ENCODE assay signal across 2 cellular contexts in the genomic region with DNA sequence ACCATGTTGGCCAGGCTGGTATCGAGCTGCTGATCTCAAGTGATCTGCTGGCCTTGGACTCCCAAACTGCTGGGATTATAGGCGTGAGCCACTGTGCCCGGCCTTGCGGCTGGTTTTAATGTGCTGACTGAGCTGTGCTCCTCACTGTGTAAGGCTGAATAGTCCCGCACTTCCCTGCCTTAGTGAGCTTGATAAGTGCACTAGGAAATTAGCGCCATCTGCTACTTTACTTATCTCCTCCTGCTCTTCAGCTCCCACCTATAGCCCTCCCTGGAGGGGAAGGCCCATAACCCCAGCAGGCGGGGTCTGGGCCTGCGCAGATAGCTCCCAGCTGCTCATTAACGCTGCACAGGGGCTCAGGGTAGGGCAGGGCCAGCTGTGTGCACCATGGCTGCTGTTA.
TF ChIP-seq lines count a peak whose summit lies in the region.

No MANE protein-coding gene starts in this region.

TF ChIP-seq in HepG2, 621 proteins besides CTCF, POLR2A, EP300 and RAD21:
- TF ChIP-seq, protein P1, sequence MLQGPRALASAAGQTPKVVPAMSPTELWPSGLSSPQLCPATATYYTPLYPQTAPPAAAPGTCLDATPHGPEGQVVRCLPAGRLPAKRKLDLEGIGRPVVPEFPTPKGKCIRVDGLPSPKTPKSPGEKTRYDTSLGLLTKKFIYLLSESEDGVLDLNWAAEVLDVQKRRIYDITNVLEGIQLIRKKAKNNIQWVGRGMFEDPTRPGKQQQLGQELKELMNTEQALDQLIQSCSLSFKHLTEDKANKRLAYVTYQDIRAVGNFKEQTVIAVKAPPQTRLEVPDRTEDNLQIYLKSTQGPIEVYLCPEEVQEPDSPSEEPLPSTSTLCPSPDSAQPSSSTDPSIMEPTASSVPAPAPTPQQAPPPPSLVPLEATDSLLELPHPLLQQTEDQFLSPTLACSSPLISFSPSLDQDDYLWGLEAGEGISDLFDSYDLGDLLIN (CRISPR knock-in tag; IDR thresholded peaks at IDR 0.05; ENCODE audit: borderline replicate concordance): no peak
- TF ChIP-seq, protein P2, sequence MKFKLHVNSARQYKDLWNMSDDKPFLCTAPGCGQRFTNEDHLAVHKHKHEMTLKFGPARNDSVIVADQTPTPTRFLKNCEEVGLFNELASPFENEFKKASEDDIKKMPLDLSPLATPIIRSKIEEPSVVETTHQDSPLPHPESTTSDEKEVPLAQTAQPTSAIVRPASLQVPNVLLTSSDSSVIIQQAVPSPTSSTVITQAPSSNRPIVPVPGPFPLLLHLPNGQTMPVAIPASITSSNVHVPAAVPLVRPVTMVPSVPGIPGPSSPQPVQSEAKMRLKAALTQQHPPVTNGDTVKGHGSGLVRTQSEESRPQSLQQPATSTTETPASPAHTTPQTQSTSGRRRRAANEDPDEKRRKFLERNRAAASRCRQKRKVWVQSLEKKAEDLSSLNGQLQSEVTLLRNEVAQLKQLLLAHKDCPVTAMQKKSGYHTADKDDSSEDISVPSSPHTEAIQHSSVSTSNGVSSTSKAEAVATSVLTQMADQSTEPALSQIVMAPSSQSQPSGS (CRISPR knock-in tag; IDR thresholded peaks at IDR 0.05): no peak
- TF ChIP-seq, protein P3, sequence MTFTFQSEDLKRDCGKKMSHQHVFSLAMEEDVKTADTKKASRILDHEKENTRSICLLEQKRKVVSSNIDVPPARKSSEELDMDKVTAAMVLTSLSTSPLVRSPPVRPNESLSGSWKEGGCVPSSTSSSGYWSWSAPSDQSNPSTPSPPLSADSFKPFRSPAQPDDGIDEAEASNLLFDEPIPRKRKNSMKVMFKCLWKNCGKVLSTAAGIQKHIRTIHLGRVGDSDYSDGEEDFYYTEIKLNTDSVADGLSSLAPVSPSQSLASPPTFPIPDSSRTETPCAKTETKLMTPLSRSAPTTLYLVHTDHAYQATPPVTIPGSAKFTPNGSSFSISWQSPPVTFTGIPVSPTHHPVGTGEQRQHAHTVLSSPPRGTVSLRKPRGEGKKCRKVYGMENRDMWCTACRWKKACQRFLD (CRISPR knock-in tag; IDR thresholded peaks at IDR 0.05; ENCODE audit: borderline replicate concordance): no peak
- TF ChIP-seq ZFP90 (CRISPR knock-in tag; IDR thresholded peaks at IDR 0.05; ENCODE audit: borderline replicate concordance): no peak

TF ChIP-seq in SK-N-SH treated with all-trans-retinoic acid at 6 μM for 48 hours, 23 proteins besides CTCF, POLR2A, EP300 and RAD21:
- TF ChIP-seq ZFP3 (CRISPR knock-in tag; IDR thresholded peaks at IDR 0.05) (no peak), ZC3H10 (CRISPR knock-in tag; IDR thresholded peaks at IDR 0.05) (no peak), ZNF8 (CRISPR knock-in tag; IDR thresholded peaks at IDR 0.05) (0 out of 2 replicates have a peak, but pooled peaks have one; percentile 5), OSR1 (CRISPR knock-in tag; IDR thresholded peaks at IDR 0.05) (no peak), TCF4 (CRISPR knock-in tag; IDR thresholded peaks at IDR 0.05; ENCODE audit: borderline replicate concordance) (peak; percentile 68), ZNF70 (CRISPR knock-in tag; IDR thresholded peaks at IDR 0.05) (no peak), ZNF565 (CRISPR knock-in tag; conservative IDR thresholded peaks at IDR 0.05; ENCODE audit: low read depth) (no peak), BACH2 (CRISPR knock-in tag; IDR thresholded peaks at IDR 0.05; ENCODE audit: borderline replicate concordance) (no peak)
- TF ChIP-seq, protein P4, sequence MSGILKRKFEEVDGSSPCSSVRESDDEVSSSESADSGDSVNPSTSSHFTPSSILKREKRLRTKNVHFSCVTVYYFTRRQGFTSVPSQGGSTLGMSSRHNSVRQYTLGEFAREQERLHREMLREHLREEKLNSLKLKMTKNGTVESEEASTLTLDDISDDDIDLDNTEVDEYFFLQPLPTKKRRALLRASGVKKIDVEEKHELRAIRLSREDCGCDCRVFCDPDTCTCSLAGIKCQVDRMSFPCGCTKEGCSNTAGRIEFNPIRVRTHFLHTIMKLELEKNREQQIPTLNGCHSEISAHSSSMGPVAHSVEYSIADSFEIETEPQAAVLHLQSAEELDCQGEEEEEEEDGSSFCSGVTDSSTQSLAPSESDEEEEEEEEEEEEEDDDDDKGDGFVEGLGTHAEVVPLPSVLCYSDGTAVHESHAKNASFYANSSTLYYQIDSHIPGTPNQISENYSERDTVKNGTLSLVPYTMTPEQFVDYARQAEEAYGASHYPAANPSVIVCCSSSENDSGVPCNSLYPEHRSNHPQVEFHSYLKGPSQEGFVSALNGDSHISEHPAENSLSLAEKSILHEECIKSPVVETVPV (CRISPR knock-in tag; IDR thresholded peaks at IDR 0.05): no peak
- TF ChIP-seq, protein P5, sequence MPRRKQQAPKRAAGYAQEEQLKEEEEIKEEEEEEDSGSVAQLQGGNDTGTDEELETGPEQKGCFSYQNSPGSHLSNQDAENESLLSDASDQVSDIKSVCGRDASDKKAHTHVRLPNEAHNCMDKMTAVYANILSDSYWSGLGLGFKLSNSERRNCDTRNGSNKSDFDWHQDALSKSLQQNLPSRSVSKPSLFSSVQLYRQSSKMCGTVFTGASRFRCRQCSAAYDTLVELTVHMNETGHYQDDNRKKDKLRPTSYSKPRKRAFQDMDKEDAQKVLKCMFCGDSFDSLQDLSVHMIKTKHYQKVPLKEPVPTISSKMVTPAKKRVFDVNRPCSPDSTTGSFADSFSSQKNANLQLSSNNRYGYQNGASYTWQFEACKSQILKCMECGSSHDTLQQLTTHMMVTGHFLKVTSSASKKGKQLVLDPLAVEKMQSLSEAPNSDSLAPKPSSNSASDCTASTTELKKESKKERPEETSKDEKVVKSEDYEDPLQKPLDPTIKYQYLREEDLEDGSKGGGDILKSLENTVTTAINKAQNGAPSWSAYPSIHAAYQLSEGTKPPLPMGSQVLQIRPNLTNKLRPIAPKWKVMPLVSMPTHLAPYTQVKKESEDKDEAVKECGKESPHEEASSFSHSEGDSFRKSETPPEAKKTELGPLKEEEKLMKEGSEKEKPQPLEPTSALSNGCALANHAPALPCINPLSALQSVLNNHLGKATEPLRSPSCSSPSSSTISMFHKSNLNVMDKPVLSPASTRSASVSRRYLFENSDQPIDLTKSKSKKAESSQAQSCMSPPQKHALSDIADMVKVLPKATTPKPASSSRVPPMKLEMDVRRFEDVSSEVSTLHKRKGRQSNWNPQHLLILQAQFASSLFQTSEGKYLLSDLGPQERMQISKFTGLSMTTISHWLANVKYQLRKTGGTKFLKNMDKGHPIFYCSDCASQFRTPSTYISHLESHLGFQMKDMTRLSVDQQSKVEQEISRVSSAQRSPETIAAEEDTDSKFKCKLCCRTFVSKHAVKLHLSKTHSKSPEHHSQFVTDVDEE (CRISPR knock-in tag; IDR thresholded peaks at IDR 0.05): peak; percentile 52; the same call in 1 of the 2 replicates
